2 cellular contexts compared by ENCODE assay signal in the genomic region with DNA sequence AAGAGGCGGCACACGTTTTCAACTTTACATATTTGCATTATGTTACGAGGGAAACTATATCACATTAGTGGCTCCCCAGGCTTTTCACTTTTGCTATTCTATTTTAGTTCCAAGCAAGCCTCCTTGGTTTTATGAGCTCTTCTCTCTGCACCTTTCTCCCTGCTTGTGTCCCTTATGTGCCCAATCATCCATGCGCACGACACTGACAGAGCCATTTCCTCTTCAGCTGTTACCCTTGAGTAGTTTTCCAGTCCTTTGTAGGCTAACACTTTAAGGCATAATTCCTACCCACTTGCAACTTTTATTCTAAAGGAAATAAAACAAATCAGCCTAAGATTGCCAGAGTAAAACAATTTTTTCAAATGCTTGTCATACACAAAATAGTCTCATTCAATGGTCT.
TF ChIP-seq lines count a peak whose summit lies in the region.

No MANE protein-coding gene starts in this region.

TF ChIP-seq in SK-N-SH, 30 proteins besides CTCF, POLR2A, EP300 and RAD21 (continued from another document):
- TF ChIP-seq, protein P1, sequence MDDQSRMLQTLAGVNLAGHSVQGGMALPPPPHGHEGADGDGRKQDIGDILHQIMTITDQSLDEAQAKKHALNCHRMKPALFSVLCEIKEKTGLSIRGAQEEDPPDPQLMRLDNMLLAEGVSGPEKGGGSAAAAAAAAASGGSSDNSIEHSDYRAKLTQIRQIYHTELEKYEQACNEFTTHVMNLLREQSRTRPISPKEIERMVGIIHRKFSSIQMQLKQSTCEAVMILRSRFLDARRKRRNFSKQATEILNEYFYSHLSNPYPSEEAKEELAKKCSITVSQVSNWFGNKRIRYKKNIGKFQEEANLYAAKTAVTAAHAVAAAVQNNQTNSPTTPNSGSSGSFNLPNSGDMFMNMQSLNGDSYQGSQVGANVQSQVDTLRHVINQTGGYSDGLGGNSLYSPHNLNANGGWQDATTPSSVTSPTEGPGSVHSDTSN (IDR thresholded peaks at IDR 0.05): no peak
- TF ChIP-seq TCF12 (IDR thresholded peaks at IDR 0.05) (no peak), TAF1 (IDR thresholded peaks at IDR 0.05; ENCODE audit: borderline replicate concordance, low read depth, low read length) (no peak), YY1 (IDR thresholded peaks at IDR 0.05; ENCODE audit: low read depth) (no peak), EZH2phosphoT487 (IDR thresholded peaks at IDR 0.05; ENCODE audit: borderline replicate concordance, low read depth) (no peak), FOSL2 (IDR thresholded peaks at IDR 0.05; ENCODE audit: borderline replicate concordance, low read depth) (no peak), MEF2A (IDR thresholded peaks at IDR 0.05; ENCODE audit: borderline replicate concordance, low read depth) (no peak), RXRA (IDR thresholded peaks at IDR 0.05; ENCODE audit: borderline replicate concordance, low read depth) (no peak)
- TF ChIP-seq, protein P2, sequence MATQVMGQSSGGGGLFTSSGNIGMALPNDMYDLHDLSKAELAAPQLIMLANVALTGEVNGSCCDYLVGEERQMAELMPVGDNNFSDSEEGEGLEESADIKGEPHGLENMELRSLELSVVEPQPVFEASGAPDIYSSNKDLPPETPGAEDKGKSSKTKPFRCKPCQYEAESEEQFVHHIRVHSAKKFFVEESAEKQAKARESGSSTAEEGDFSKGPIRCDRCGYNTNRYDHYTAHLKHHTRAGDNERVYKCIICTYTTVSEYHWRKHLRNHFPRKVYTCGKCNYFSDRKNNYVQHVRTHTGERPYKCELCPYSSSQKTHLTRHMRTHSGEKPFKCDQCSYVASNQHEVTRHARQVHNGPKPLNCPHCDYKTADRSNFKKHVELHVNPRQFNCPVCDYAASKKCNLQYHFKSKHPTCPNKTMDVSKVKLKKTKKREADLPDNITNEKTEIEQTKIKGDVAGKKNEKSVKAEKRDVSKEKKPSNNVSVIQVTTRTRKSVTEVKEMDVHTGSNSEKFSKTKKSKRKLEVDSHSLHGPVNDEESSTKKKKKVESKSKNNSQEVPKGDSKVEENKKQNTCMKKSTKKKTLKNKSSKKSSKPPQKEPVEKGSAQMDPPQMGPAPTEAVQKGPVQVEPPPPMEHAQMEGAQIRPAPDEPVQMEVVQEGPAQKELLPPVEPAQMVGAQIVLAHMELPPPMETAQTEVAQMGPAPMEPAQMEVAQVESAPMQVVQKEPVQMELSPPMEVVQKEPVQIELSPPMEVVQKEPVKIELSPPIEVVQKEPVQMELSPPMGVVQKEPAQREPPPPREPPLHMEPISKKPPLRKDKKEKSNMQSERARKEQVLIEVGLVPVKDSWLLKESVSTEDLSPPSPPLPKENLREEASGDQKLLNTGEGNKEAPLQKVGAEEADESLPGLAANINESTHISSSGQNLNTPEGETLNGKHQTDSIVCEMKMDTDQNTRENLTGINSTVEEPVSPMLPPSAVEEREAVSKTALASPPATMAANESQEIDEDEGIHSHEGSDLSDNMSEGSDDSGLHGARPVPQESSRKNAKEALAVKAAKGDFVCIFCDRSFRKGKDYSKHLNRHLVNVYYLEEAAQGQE (IDR thresholded peaks at IDR 0.05; ENCODE audit: low read depth, low read length): no peak
- TF ChIP-seq, protein P3, sequence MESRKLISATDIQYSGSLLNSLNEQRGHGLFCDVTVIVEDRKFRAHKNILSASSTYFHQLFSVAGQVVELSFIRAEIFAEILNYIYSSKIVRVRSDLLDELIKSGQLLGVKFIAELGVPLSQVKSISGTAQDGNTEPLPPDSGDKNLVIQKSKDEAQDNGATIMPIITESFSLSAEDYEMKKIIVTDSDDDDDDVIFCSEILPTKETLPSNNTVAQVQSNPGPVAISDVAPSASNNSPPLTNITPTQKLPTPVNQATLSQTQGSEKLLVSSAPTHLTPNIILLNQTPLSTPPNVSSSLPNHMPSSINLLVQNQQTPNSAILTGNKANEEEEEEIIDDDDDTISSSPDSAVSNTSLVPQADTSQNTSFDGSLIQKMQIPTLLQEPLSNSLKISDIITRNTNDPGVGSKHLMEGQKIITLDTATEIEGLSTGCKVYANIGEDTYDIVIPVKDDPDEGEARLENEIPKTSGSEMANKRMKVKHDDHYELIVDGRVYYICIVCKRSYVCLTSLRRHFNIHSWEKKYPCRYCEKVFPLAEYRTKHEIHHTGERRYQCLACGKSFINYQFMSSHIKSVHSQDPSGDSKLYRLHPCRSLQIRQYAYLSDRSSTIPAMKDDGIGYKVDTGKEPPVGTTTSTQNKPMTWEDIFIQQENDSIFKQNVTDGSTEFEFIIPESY (IDR thresholded peaks at IDR 0.05; ENCODE audit: borderline replicate concordance, low read depth): no peak

TF ChIP-seq in SK-N-SH treated with all-trans-retinoic acid at 6 μM for 48 hours, 23 proteins besides CTCF, POLR2A, EP300 and RAD21 (continued from another document):
- TF ChIP-seq RARB (CRISPR knock-in tag; IDR thresholded peaks at IDR 0.05): no peak
- TF ChIP-seq, protein P4, sequence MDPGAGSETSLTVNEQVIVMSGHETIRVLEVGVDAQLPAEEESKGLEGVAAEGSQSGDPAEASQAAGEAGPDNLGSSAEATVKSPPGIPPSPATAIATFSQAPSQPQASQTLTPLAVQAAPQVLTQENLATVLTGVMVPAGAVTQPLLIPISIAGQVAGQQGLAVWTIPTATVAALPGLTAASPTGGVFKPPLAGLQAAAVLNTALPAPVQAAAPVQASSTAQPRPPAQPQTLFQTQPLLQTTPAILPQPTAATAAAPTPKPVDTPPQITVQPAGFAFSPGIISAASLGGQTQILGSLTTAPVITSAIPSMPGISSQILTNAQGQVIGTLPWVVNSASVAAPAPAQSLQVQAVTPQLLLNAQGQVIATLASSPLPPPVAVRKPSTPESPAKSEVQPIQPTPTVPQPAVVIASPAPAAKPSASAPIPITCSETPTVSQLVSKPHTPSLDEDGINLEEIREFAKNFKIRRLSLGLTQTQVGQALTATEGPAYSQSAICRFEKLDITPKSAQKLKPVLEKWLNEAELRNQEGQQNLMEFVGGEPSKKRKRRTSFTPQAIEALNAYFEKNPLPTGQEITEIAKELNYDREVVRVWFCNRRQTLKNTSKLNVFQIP (CRISPR knock-in tag; IDR thresholded peaks at IDR 0.05; ENCODE audit: borderline replicate concordance, low read depth): no peak
